23 cellular contexts compared by ENCODE assay signal in the genomic region with DNA sequence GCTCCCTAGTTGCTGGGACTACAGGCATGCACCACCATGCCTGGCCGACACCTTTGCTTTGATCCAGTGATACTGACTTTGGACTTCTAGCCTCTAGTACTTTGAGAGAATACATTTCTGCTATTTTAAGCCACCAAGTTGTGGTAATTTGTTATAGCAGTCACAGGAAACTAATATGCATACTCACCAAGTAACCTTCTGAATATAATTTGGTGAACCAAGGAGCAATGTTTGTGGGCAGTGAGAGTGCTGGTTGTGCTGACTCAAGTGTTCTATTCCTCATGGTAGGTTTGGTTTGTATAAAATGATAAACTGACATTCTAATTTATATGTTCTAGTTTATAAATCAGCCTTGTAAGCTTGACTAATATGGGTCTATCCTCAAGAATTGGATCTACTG. TPM values are rescaled to one million over a fixed set of nuclear protein-coding genes. Genes with fewer than 3 reads are reported as not detected.
"Had no signal": no experiment of that assay in that cellular context is flagged by ENCODE, and none has a peak within 500 bp of the region (broad histone marks: within the 10 kb centered on the region; RNA-seq: fewer than 3 reads in every experiment).

No MANE protein-coding gene starts in this region.

- H3K9me3 ChIP-seq: MG63, SJSA1 had no signal

- DNase-seq: IMR-90, Karpas-422, KG1, MG63, NCI-H1092, NCI-H1105 treated with DMSO at 0.1 percent for 48 hours, NCI-H1417 treated with DMSO at 0.1 percent for 48 hours, NCI-H146, NCI-H1694 treated with DMSO at 0.1 percent for 48 hours, NCI-H1930, NCI-H2081, NCI-H2107, NCI-H2227 treated with DMSO at 0.1 percent for 48 hours, NCI-H524, NCI-H526 treated with DMSO at 0.1 percent for 48 hours, NCI-H748 treated with DMSO at 0.1 percent for 48 hours, Right ventricle myocardium superior, RPMI8226, SIG-M5 had no signal

- ATAC-seq: HepG2 had no signal

- H3K4me3 ChIP-seq: MG63, SJSA1, SK-N-MC had no signal

- H3K36me3 ChIP-seq: MG63, SJSA1 had no signal

- H3K27ac ChIP-seq: SJSA1, SK-N-MC had no signal

- H3K27me3 ChIP-seq: MG63, SJSA1 had no signal

RNA-seq across cellular contexts. Expression of a gene that starts 42.4 kb away (rescaled TPM):
- total RNA-seq: NCI-H460 had no signal
